Comparison of ENCODE assay signal across 8 cellular contexts in the genomic region with DNA sequence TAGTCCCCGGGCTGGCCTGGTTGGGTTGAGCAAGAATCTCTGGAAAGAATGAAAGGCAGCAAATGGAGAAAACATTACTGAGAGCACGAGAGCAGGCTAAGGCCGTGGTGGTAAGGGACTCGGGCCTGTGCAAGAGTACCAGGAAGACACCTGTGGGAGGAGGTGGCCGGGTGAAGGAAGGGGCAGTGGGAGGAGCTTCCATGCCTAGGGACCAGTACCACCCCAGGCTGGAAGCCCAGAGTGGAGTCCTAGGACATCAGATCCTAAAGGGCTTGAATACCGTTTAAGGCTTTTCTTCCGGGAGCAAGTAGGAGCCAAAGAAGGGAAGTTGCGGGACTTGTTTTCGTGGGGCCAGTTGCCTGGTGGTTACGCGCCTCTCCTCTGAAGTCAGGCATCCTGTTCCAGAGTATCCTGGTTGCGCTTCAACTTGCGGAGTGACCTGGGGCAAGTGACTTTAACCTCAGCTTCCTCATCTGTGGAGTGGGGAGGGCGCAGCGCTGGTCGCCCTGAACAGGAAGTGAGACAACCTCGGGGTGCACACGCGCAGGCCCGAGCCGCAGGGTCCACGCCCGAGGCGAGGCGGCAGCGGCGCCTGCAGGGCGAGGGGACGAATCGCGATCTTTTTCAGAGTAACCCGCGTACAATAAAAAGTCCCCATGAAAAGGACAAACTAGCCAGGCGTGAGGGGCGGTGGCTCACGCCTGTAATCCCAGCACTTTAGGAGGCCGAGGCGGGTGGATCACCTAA. TPM values are rescaled to one million over a fixed set of nuclear protein-coding genes. Genes with fewer than 3 reads are reported as not detected.
DNase-seq lines count a peak whose midpoint lies in the region; TF ChIP-seq lines count a peak whose summit lies in the region.

No MANE protein-coding gene starts in this region.

- H3K4me3 ChIP-seq in GM08714 (ENCODE audit: low read length) (peak overlapping the region; percentile 79), HEK293 (ENCODE audit: low read depth, low read length) (peak overlapping the region; percentile 73), left ventricle myocardium inferior (peak overlapping the region; percentile 98), prostate gland (peak overlapping the region; percentile 52 to 87), urinary bladder (ENCODE audit: low read depth, low read length) (peak overlapping the region; percentile 59)

- H3K36me3 ChIP-seq in HEK293 (ENCODE audit: control insufficient read depth in 2 of 2, insufficient read depth in 1 of 2, low read length in 2 of 2), result peaks cover 4 to 32% of the 10 kb centered on the region in 2 experiments; a peak in 2 of 3 replicates
- peaks cover 23% of the 10 kb centered on the region for H3K36me3 ChIP-seq in left ventricle myocardium inferior
- no peaks in the 10 kb centered on the region for H3K36me3 ChIP-seq in prostate gland
- no peaks in the 10 kb centered on the region for H3K36me3 ChIP-seq in urinary bladder (ENCODE audit: insufficient read depth)

- TF ChIP-seq CTCF in HEK293 (tag by site-specific recombination; IDR thresholded peaks at IDR 0.05) (peak; percentile 93), left ventricle myocardium inferior (IDR thresholded peaks at IDR 0.05; ENCODE audit: borderline replicate concordance) (peak; percentile 82), prostate gland (IDR thresholded peaks at IDR 0.05) (peak; percentile 32 to 85 (median 66))

- 2 to 3% (median 2%) methylated on average over 38 of the region's 38 CpGs for WGBS in adipose tissue, 3 donors
- WGBS in prostate gland, result 4% methylated on average over 38 of the region's 38 CpGs
- WGBS in urinary bladder, result 9% methylated on average over 38 of the region's 38 CpGs

- peak; percentile 47 for TF ChIP-seq POLR2A in prostate gland (IDR thresholded peaks at IDR 0.05)

- CTCF ChIA-PET in HEK293 (lab: Yijun Ruan, JAX), result interaction anchor here (0.7 to 1.4 kb wide), 7 partner anchors 63 to 198 kb away, joined by 3 to 5 read pairs (median 4); no protein-coding TSS in a partner anchor

- H3K4me1 ChIP-seq in HEK293 (ENCODE audit: control insufficient read depth, insufficient read depth, low read length) (no peaks in the 10 kb centered on the region), left ventricle myocardium inferior (peaks cover 55% of the 10 kb centered on the region), prostate gland (replicated peaks) (peaks cover 5% of the 10 kb centered on the region), urinary bladder (ENCODE audit: insufficient read depth) (no peaks in the 10 kb centered on the region)

- H3K9me3 ChIP-seq in HEK293 (ENCODE audit: control insufficient read depth, insufficient read depth, low read depth, low read length) (no peaks in the 10 kb centered on the region), left ventricle myocardium inferior (replicated peaks) (no peaks in the 10 kb centered on the region), prostate gland (no peaks in the 10 kb centered on the region)

- POLR2A ChIA-PET in HEK293 (lab: Yijun Ruan, JAX), result interaction anchor here (1.0 to 3.4 kb wide), 14 partner anchors 8 to 206 kb away, joined by 3 to 18 read pairs (median 8); partner anchors contain the start of genes ARFRP1, DNAJC5, LIME1 and PRPF6

- DNase-seq in NAMALWA (ENCODE audit: low spot score) (peak; percentile 96), SW 1271 (lab: John Stamatoyannopoulos, UW) (peak; percentile 72 to 80), left ventricle myocardium inferior (peak; percentile 85), prostate gland (ENCODE audit: low spot score) (peak; percentile 68)

- H3K27me3 ChIP-seq in left ventricle myocardium inferior (ENCODE audit: low read depth) (no peaks in the 10 kb centered on the region), prostate gland (replicated peaks; ENCODE audit: insufficient read depth) (no peaks in the 10 kb centered on the region)

- intact Hi-C loops in left ventricle myocardium inferior (cut with micrococcal nuclease), result loop anchor here (10.0 kb wide), 1 partner anchor 49 kb away; no protein-coding TSS in a partner anchor
- intact Hi-C loops in prostate gland (cut with DNase I), result loop anchor here (5.0 to 10.0 kb wide), 3 partner anchors 37 to 329 kb away; partner anchors contain the start of gene PTK6

- peak overlapping the region; percentile 67 for H3K27ac ChIP-seq in HEK293 (ENCODE audit: extremely low read depth, low read depth, low read length)
- H3K27ac ChIP-seq in adipose tissue (ENCODE audit: low read depth, low read length), result peak overlapping the region; percentile 71
- peak overlapping the region; percentile 97 for H3K27ac ChIP-seq in left ventricle myocardium inferior (replicated peaks)
- peak overlapping the region; percentile 93 for H3K27ac ChIP-seq in prostate gland
- H3K27ac ChIP-seq in urinary bladder (ENCODE audit: low read depth), result peak overlapping the region; percentile 90

TF ChIP-seq in HEK293, 187 proteins besides CTCF, POLR2A, EP300 and RAD21 (continues in another document):
- TF ChIP-seq ZNF398 (tag by site-specific recombination; IDR thresholded peaks at IDR 0.05), result peak; percentile 7; the same call in 1 of the 2 replicates
- no peak for TF ChIP-seq ZNF521 (tag by site-specific recombination; IDR thresholded peaks at IDR 0.05)
- TF ChIP-seq ZNF701 (tag by site-specific recombination; IDR thresholded peaks at IDR 0.05), result no peak
- no peak for TF ChIP-seq ZNF23 (tag by site-specific recombination; IDR thresholded peaks at IDR 0.05; ENCODE audit: borderline replicate concordance)
- no peak for TF ChIP-seq YY1 (tag by site-specific recombination; IDR thresholded peaks at IDR 0.05)
- TF ChIP-seq ZNF248 (tag by site-specific recombination; IDR thresholded peaks at IDR 0.05), result no peak
- TF ChIP-seq ZNF10 (tag by site-specific recombination; IDR thresholded peaks at IDR 0.05), result no peak; the same call in 1 of the 2 replicates
- no peak for TF ChIP-seq KLF7 (tag by site-specific recombination; IDR thresholded peaks at IDR 0.05; ENCODE audit: borderline replicate concordance)
- no peak for TF ChIP-seq ZNF658 (tag by site-specific recombination; IDR thresholded peaks at IDR 0.05)
- TF ChIP-seq ZNF549 (tag by site-specific recombination; IDR thresholded peaks at IDR 0.05), result no peak
- no peak for TF ChIP-seq MEIS1 (CRISPR knock-in tag; IDR thresholded peaks at IDR 0.05; ENCODE audit: borderline replicate concordance)
- no peak for TF ChIP-seq ZNF146 (tag by site-specific recombination; IDR thresholded peaks at IDR 0.05)
- no peak for TF ChIP-seq ZNF155 (tag by site-specific recombination; IDR thresholded peaks at IDR 0.05)
- no peak for TF ChIP-seq ZFP37 (tag by site-specific recombination; IDR thresholded peaks at IDR 0.05)
- peak; percentile 72 for TF ChIP-seq SP2 (tag by site-specific recombination; IDR thresholded peaks at IDR 0.05)
- TF ChIP-seq HOXD13 (CRISPR knock-in tag; IDR thresholded peaks at IDR 0.05; ENCODE audit: borderline replicate concordance), result no peak
- TF ChIP-seq ZNF280C (tag by site-specific recombination; IDR thresholded peaks at IDR 0.05), result no peak

RNA-seq across cellular contexts. Expression of gene TPD52L2, which starts 1.1 kb away (rescaled TPM):
- polyA plus RNA-seq in adipose tissue (100 to 1,000 TPM in 1 of 3 donors, 10 to 100 TPM in 2; 34.8 to 109 (median 88.8) TPM), urinary bladder (132 TPM)
- total RNA-seq in left ventricle myocardium inferior (72.0 TPM), prostate gland (100 to 1,000 TPM; 105 to 127 TPM), urinary bladder (53.7 TPM)

RNA-seq across cellular contexts. Expression of gene ABHD16B, which starts 2.7 kb away (rescaled TPM):
- polyA plus RNA-seq in adipose tissue, result 1 to 10 TPM in 1 of 3 donors, under 1 TPM in 1, not detected in 1; 0.72 to 1.2 TPM
- not detected for total RNA-seq in left ventricle myocardium inferior
- 1 to 10 TPM in 1 of 2 donors, not detected in 1; 1.6 TPM for total RNA-seq in prostate gland
- not detected for total RNA-seq in urinary bladder
- polyA plus RNA-seq in urinary bladder, result 0.68 TPM

RNA-seq across cellular contexts. Expression of gene DNAJC5, which starts 31.0 kb away (rescaled TPM):
- 10 to 100 TPM; 19.0 to 22.9 (median 21.1) TPM for polyA plus RNA-seq in adipose tissue
- 42.8 TPM for total RNA-seq in left ventricle myocardium inferior
- total RNA-seq in prostate gland, result 10 to 100 TPM; 44.4 to 66.6 TPM
- 18.7 TPM for total RNA-seq in urinary bladder
- 31.8 TPM for polyA plus RNA-seq in urinary bladder

RNA-seq across cellular contexts. Expression of gene ZBTB46, which starts 32.9 kb away (rescaled TPM):
- polyA plus RNA-seq in adipose tissue (1 to 10 TPM; 1.8 to 8.2 (median 6.1) TPM), urinary bladder (6.7 TPM)
- total RNA-seq in left ventricle myocardium inferior (13.6 TPM), prostate gland (10 to 100 TPM in 1 of 2 donors, 1 to 10 TPM in 1; 7.9 to 12.2 TPM), urinary bladder (10.6 TPM)

Comparison
In these comparisons a context has a peak if more than half of its experiments do, and no peak if none do; other contexts are left out.
1. Peak in every context shown above with its lines: DNase-seq, H3K4me3 ChIP-seq and H3K27ac ChIP-seq.